ENCODE assay signal across 14 cellular contexts in the genomic region with DNA sequence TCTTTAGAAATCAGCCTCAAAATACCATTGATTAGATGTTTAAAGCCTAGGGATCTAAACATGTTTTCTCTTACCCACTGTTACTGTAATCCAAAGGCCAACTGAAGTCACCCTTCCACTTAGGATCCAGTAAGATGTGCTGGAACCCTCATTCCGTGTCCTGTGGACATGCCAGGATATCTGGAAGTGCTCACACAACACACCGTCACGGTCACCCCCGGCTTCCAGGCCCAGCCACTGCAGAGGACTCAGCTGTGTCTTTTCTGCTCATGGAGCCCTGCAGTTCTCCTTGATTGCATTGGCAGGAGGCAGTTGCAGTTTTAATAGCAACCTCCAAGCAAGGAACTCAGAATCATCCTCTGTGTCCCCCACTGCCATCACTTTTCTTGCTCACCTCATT.
DNase-seq lines count a peak whose midpoint lies in the region; ATAC-seq and TF ChIP-seq lines count a peak whose summit lies in the region.
"Had no signal": no experiment of that assay in that cellular context is flagged by ENCODE, and none has a peak within 500 bp of the region (broad histone marks: within the 10 kb centered on the region; RNA-seq: fewer than 3 reads in every experiment).

No MANE protein-coding gene starts in this region.

- no peak overlapping the region for H2AK5ac ChIP-seq in mesendoderm (ENCODE audit: low read length)

- no CpG with 5 or more reads among the region's 4 CpGs for WGBS in mesendoderm (ENCODE audit: extremely low coverage, insufficient coverage, low lambda C conversion rate)

- no peak overlapping the region for H3K56ac ChIP-seq in mesendoderm (ENCODE audit: low read length)

- no peak overlapping the region for H3K23ac ChIP-seq in mesendoderm (ENCODE audit: low read length)

- H3K27ac ChIP-seq in cardiac muscle cell (peak overlapping the region; percentile 26), mesendoderm (ENCODE audit: low read depth, low read length) (no peak overlapping the region)
- H3K27ac ChIP-seq: 22Rv1 had no signal

- no peak overlapping the region for H2BK5ac ChIP-seq in mesendoderm (ENCODE audit: low read length)

- no peaks in the 10 kb centered on the region for H3K79me1 ChIP-seq in mesendoderm (ENCODE audit: low read length)

- no peak for TF ChIP-seq CTCF in cardiac muscle cell (IDR thresholded peaks at IDR 0.05; ENCODE audit: low read depth, low read length)

- intact Hi-C loops in Right ventricle myocardium inferior (cut with DNase I) (no loop called here), cardiac septum (cut with DNase I) (no loop called here), left ventricle myocardium superior (cut with micrococcal nuclease) (no loop called here)

- no peak overlapping the region for H3K4ac ChIP-seq in mesendoderm (ENCODE audit: low read depth, low read length)

- no peak overlapping the region for H2BK120ac ChIP-seq in mesendoderm (ENCODE audit: low read depth, low read length)

- H4K5ac ChIP-seq in mesendoderm (ENCODE audit: low read length), result no peak overlapping the region

- H3K4me2 ChIP-seq in mesendoderm (ENCODE audit: low read length), result no peak overlapping the region
- H3K4me2 ChIP-seq: BLaER1 treated with 17β-estradiol and CSF1 and Interleukin-3, amounts not matched to agents 10 nM and 100 nM had no signal

- no peak overlapping the region for H4K8ac ChIP-seq in mesendoderm (ENCODE audit: low read depth, low read length)

- H3K4me3 ChIP-seq in cardiac muscle cell, result no peak overlapping the region
- no peak overlapping the region for H3K4me3 ChIP-seq in mesendoderm (ENCODE audit: low read length)
- H3K4me3 ChIP-seq: BLaER1 treated with 17β-estradiol and CSF1 and Interleukin-3, amounts not matched to agents 10 nM and 100 nM had no signal

- H3K9me3 ChIP-seq in cardiac muscle cell (ENCODE audit: low read depth), result no peaks in the 10 kb centered on the region

- H3K79me2 ChIP-seq in mesendoderm (ENCODE audit: control insufficient read depth, insufficient read depth, low read length), result no peaks in the 10 kb centered on the region

- no peaks in the 10 kb centered on the region for H3K27me3 ChIP-seq in cardiac muscle cell
- H3K27me3 ChIP-seq in mesendoderm (ENCODE audit: insufficient read depth, low read length, poor library complexity), result no peaks in the 10 kb centered on the region
- H3K27me3 ChIP-seq: BLaER1 treated with 17β-estradiol and CSF1 and Interleukin-3, amounts not matched to agents 10 nM and 100 nM had no signal

- no peak overlapping the region for H3K18ac ChIP-seq in mesendoderm (ENCODE audit: low read length)

- H3K4me1 ChIP-seq in cardiac muscle cell (ENCODE audit: low read depth) (peaks cover 18% of the 10 kb centered on the region), mesendoderm (ENCODE audit: control insufficient read depth, low read depth, low read length) (no peaks in the 10 kb centered on the region)

- H3K36me3 ChIP-seq in cardiac muscle cell (peaks cover 2% of the 10 kb centered on the region), mesendoderm (ENCODE audit: control insufficient read depth, insufficient read depth, low read length) (no peaks in the 10 kb centered on the region)

- H2BK15ac ChIP-seq in mesendoderm (replicated peaks; ENCODE audit: low read depth), result no peak overlapping the region

- no peak for DNase-seq in Right ventricle myocardium inferior (ENCODE audit: missing footprints)
- no peak for DNase-seq in cardiac septum (ENCODE audit: low spot score)
- no peak for DNase-seq in cardiac muscle cell (ENCODE audit: low read depth in 1 of 2, low spot score in 1 of 2)
- peak; percentile 57 for DNase-seq in left ventricle myocardium superior
- no peak for DNase-seq in mesendoderm
- DNase-seq in Ammon's horn (ENCODE audit: low spot score), result no peak
- DNase-seq: CD4-positive, CD25-positive, alpha-beta regulatory T cell; DMS53; HCEC 1CT; IMR-90 had no signal

- no peak overlapping the region for H3K9ac ChIP-seq in mesendoderm (ENCODE audit: low read length)
- H3K9ac ChIP-seq: BLaER1 treated with 17β-estradiol and CSF1 and Interleukin-3, amounts not matched to agents 10 nM and 100 nM had no signal

- peak; percentile 58 for ATAC-seq in Right ventricle myocardium inferior
- peak; percentile 82 for ATAC-seq in left ventricle myocardium superior
- ATAC-seq in HG02970 (IDR thresholded peaks at IDR 0.05; ENCODE audit: low FRiP score, unreplicated experiment), result no peak
- no peak for ATAC-seq in HG03565 (IDR thresholded peaks at IDR 0.05; ENCODE audit: unreplicated experiment)

Comparison
In these comparisons a context has a peak if more than half of its experiments do, and no peak if none do; other contexts are left out.
1. ATAC-seq: peak in Right ventricle myocardium inferior (single experiment) and left ventricle myocardium superior (single experiment); none in HG02970 (single experiment) and HG03565 (single experiment).